11 cellular contexts compared by ENCODE assay signal in genomic region chr19:18460313-18460712, GRCh38. TPM values are rescaled to one million over a fixed set of nuclear protein-coding genes. Genes with fewer than 3 reads are reported as not detected.
DNase-seq lines count a peak whose midpoint lies in the region; ATAC-seq and TF ChIP-seq lines count a peak whose summit lies in the region.
"Had no signal": no experiment of that assay in that cellular context is flagged by ENCODE, and none has a peak within 500 bp of the region (broad histone marks: within the 10 kb centered on the region; RNA-seq: fewer than 3 reads in every experiment).

No MANE protein-coding gene starts in this region.

- H3K27ac ChIP-seq in HCT116 (ENCODE audit: low read depth, low read length) (peak overlapping the region; percentile 9; the same call in 1 of the 2 replicates), body of pancreas (peak overlapping the region; percentile 56 to 80 (median 72)), hepatocyte (peak overlapping the region; percentile 91), skin epidermis (peak overlapping the region in 13 of 21 experiments; percentile 15 to 78 (median 55))

- peaks cover 12 to 20% of the 10 kb centered on the region in 2 experiments; a peak in 3 of 4 replicates for H3K36me3 ChIP-seq in HCT116 (ENCODE audit: control insufficient read depth in 1 of 2, insufficient read depth in 2 of 2, low read length in 2 of 2)
- H3K36me3 ChIP-seq in body of pancreas (replicated peaks in 1 of 2; ENCODE audit: insufficient read depth in 1 of 2, low read depth in 2 of 2): peaks cover 0 to 8% of the 10 kb centered on the region in 2 donors
- H3K36me3 ChIP-seq in hepatocyte (replicated peaks; ENCODE audit: insufficient read depth, low read depth): no peaks in the 10 kb centered on the region

- no TSS peak for BruUV-seq in HCT116 (replicated peaks; lab: Mats Ljungman, UMichigan)

- H4K20me1 ChIP-seq in HCT116 (ENCODE audit: insufficient read depth) (no peaks in the 10 kb centered on the region), hepatocyte (ENCODE audit: insufficient read depth, poor library complexity, severe bottlenecking) (peaks cover 3% of the 10 kb centered on the region)

- POLR2A ChIA-PET in HCT116 (lab: Charles Lee): interaction anchor here (0.6 kb wide), 1 partner anchor 129 kb away, joined by 3 read pairs; no protein-coding TSS in a partner anchor

- 36 to 87% methylated on average over 3 to 10 of the region's 10 CpGs for WGBS in body of pancreas, 2 donors
- 78% methylated on average over 10 of the region's 10 CpGs for WGBS in hepatocyte (ENCODE audit: low lambda C conversion rate, missing lambda C conversion rate)

- no peak overlapping the region for H2AFZ ChIP-seq in HCT116 (ENCODE audit: low read depth, low read length, poor library complexity, severe bottlenecking)
- no peak overlapping the region for H2AFZ ChIP-seq in hepatocyte

- no peaks in the 10 kb centered on the region for H3K9me2 ChIP-seq in HCT116 (ENCODE audit: insufficient read depth)
- H3K9me2 ChIP-seq in hepatocyte (replicated peaks; ENCODE audit: insufficient read depth): no peaks in the 10 kb centered on the region

- no peak for DNase-seq in HCT116 (ENCODE audit: low read depth, low spot score)
- DNase-seq in body of pancreas: peak; percentile 44 to 69 (median 52)
- peak; percentile 60 for DNase-seq in hepatocyte (ENCODE audit: low spot score)
- no peak for DNase-seq in COLO668 (lab: John Stamatoyannopoulos, UW; ENCODE audit: unreplicated experiment)
- DNase-seq in activated T-cell treated with anti-CD3 and anti-CD28 coated beads, Interleukin-2, amount 50 U/mL, for 48 hours: no peak
- DNase-seq in GDM1 (lab: John Stamatoyannopoulos, UW): no peak
- no peak for DNase-seq in stimulated activated naive CD4-positive, alpha-beta T cell (lab: John Stamatoyannopoulos, UW)
- DNase-seq: amygdala, DMS53, NCI-H2107 had no signal

- H3K4me2 ChIP-seq in HCT116 (ENCODE audit: low read length): peak overlapping the region; percentile 32
- peak overlapping the region; percentile 21 for H3K4me2 ChIP-seq in hepatocyte

- 0 out of 2 replicates have a peak overlapping the region, but pooled peaks have one; percentile 6 for H3K9ac ChIP-seq in HCT116 (ENCODE audit: low read length)

- H3K4me3 ChIP-seq in HCT116 (replicated peaks in 1 of 2; ENCODE audit: low read depth in 1 of 2, low read length in 2 of 2) (no peak overlapping the region), body of pancreas (no peak overlapping the region), hepatocyte (no peak overlapping the region), skin epidermis (no peak overlapping the region)

- H3K9me3 ChIP-seq in HCT116 (ENCODE audit: control insufficient read depth in 1 of 2, insufficient read depth in 1 of 2, low read depth in 1 of 2, low read length in 2 of 2) (no peaks in the 10 kb centered on the region), body of pancreas (no peaks in the 10 kb centered on the region), hepatocyte (ENCODE audit: low read depth) (no peaks in the 10 kb centered on the region)

- CTCF ChIA-PET in HCT116 (lab: Charles Lee): interaction anchor here (0.8 kb wide), 1 partner anchor 9 kb away, joined by 3 read pairs; no protein-coding TSS in a partner anchor

- no peak for TF ChIP-seq POLR2A in HCT116 (IDR thresholded peaks at IDR 0.05; ENCODE audit: borderline replicate concordance, extremely low read depth, insufficient read depth, insufficient read length)
- TF ChIP-seq POLR2A in body of pancreas (IDR thresholded peaks at IDR 0.05): no peak

- no peaks in the 10 kb centered on the region for H3K79me2 ChIP-seq in HCT116 (ENCODE audit: insufficient read depth, low read length)
- no peaks in the 10 kb centered on the region for H3K79me2 ChIP-seq in hepatocyte

- H3K27me3 ChIP-seq in HCT116 (ENCODE audit: insufficient read depth, low read length) (no peaks in the 10 kb centered on the region), body of pancreas (no peaks in the 10 kb centered on the region), hepatocyte (no peaks in the 10 kb centered on the region)

- RAD21 ChIA-PET in HCT116 (lab: Charles Lee; ENCODE audit: low non-redundant PET in 1 of 2, low total read pairs in 2 of 2, uncharacterized antibody in 2 of 2, unreplicated experiment in 2 of 2): no interaction called here

- TF ChIP-seq CTCF in HCT116 (IDR thresholded peaks at IDR 0.05 in 2 of 3, conservative IDR thresholded peaks at IDR 0.05 in 1 of 3; ENCODE audit: borderline replicate concordance in 1 of 3, insufficient read depth in 1 of 3, low read depth in 2 of 3, low read length in 2 of 3) (no peak), body of pancreas (IDR thresholded peaks at IDR 0.05) (no peak), hepatocyte (IDR thresholded peaks at IDR 0.05; ENCODE audit: poor library complexity) (no peak)

- ATAC-seq in HCT116 (no peak), body of pancreas (peak; percentile 6)

- intact Hi-C loops in HCT116 (cut with micrococcal nuclease): no loop called here
- intact Hi-C loops in body of pancreas (cut with DNase I): loop anchor here (10.0 kb wide), 1 partner anchor 104 kb away; no protein-coding TSS in a partner anchor

- no peak for TF ChIP-seq RAD21 in HCT116 (IDR thresholded peaks at IDR 0.05; ENCODE audit: low read depth)

- peaks cover 10 to 11% of the 10 kb centered on the region in 2 experiments for H3K4me1 ChIP-seq in HCT116 (ENCODE audit: control insufficient read depth in 1 of 2, insufficient read depth in 2 of 2, low read length in 2 of 2)
- H3K4me1 ChIP-seq in body of pancreas: peaks cover 28% of the 10 kb centered on the region
- peaks cover 16% of the 10 kb centered on the region for H3K4me1 ChIP-seq in hepatocyte (ENCODE audit: insufficient read depth)

TF ChIP-seq in HCT116, 20 proteins besides CTCF, POLR2A, EP300 and RAD21:
- TF ChIP-seq YY1 (IDR thresholded peaks at IDR 0.05; ENCODE audit: extremely low read depth, insufficient replicate concordance, low read depth, low read length) (no peak), JUND (IDR thresholded peaks at IDR 0.05) (no peak), SP1 (IDR thresholded peaks at IDR 0.05; ENCODE audit: low read depth) (no peak), EGR1 (IDR thresholded peaks at IDR 0.05; ENCODE audit: low read depth) (no peak), ATF3 (IDR thresholded peaks at IDR 0.05) (no peak), SRF (IDR thresholded peaks at IDR 0.05; ENCODE audit: low read depth) (no peak), EZH2phosphoT487 (IDR thresholded peaks at IDR 0.05; ENCODE audit: borderline replicate concordance) (no peak), FOSL1 (IDR thresholded peaks at IDR 0.05; ENCODE audit: low read depth) (no peak), ZFX (IDR thresholded peaks at IDR 0.05) (no peak), CBX3 (IDR thresholded peaks at IDR 0.05; ENCODE audit: low read depth) (no peak)

RNA-seq across cellular contexts. Expression of gene ISYNA1, which starts 22.4 kb away (rescaled TPM):
- total RNA-seq in HCT116 (2021; ENCODE audit: unreplicated experiment): 365 TPM
- 282 and 302 TPM in 2 replicates for polyA plus RNA-seq in HCT116 (2012)
- 10 to 100 TPM; 52.7 to 72.8 TPM for total RNA-seq in body of pancreas
- total RNA-seq in hepatocyte: 51.5 and 54.9 TPM in 2 replicates
- 144 and 188 TPM in 2 replicates for polyA plus RNA-seq in hepatocyte

RNA-seq across cellular contexts. Expression of gene SSBP4, which starts 41.1 kb away (rescaled TPM):
- 164 TPM for total RNA-seq in HCT116 (2021; ENCODE audit: unreplicated experiment)
- polyA plus RNA-seq in HCT116 (2012): 55.6 and 64.2 TPM in 2 replicates
- 10 to 100 TPM; 50.1 to 63.9 TPM for total RNA-seq in body of pancreas
- 55.8 and 72.6 TPM in 2 replicates for total RNA-seq in hepatocyte
- 156 and 169 TPM in 2 replicates for polyA plus RNA-seq in hepatocyte

Comparison
In these comparisons a context has a peak if more than half of its experiments do, and no peak if none do; other contexts are left out.
1. DNase-seq: peak in body of pancreas (4 of 4) and hepatocyte (single experiment); none in HCT116 (single experiment), COLO668 (single experiment), activated T-cell treated with anti-CD3 and anti-CD28 coated beads, Interleukin-2, amount 50 U/mL, for 48 hours (0 of 2), GDM1 (single experiment) and stimulated activated naive CD4-positive, alpha-beta T cell (0 of 6).
2. H3K27ac ChIP-seq: peak in every context shown above with its lines; median percentile 91 in hepatocyte; 72 in body of pancreas; 55 in skin epidermis; 9 in HCT116.